In the genomic region with DNA sequence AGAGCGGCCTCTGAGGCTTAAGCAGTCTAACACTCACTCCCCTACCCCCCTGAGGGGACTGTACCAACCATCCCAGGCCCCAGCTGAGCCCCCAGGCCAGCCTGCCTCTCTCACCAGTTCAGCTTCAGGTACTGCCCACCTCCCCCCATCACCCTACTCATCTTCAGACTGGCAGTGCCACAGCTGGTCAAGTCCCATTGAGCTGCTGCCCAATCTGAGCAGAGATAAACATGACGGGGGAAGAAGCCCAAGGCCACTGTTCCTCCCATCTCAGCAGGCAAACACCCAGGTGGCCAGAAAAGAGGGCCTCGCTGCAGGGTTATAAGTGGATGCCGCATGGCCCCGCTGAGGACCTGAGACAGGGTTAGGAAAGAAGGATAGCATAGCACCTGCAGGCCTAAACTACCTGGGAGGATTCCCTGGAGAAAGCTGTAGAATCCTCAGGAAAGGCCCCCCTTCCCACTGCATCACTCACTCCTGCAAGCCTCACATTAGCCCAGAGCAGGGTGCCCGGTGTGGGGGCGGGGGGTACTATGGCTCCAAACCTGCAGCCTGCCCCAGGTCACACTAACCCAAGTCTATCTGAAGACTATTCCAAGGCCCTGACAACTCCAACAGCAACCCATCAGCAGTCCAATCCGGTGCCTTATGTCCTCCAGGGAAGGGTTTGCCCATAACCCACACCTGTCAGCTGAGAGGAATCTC, we compare ENCODE assay signal across 8 cellular contexts. TPM values are rescaled to one million over a fixed set of nuclear protein-coding genes. Genes with fewer than 3 reads are reported as not detected.
DNase-seq lines count a peak whose midpoint lies in the region; ATAC-seq and TF ChIP-seq lines count a peak whose summit lies in the region.

No MANE protein-coding gene starts in this region.

- H3K9me3 Mint-ChIP-seq in MCF 10A (ENCODE audit: unreplicated experiment): no peaks in the 10 kb centered on the region

- intact Hi-C loops in left ventricle myocardium inferior (cut with micrococcal nuclease): loop anchor here (10.0 kb wide), 1 partner anchor 59 kb away; no protein-coding TSS in a partner anchor
- intact Hi-C loops in Right ventricle myocardium superior (cut with DNase I): loop anchor here (10.0 kb wide), 1 partner anchor 59 kb away; no protein-coding TSS in a partner anchor
- intact Hi-C loops in MCF 10A (cut with micrococcal nuclease): loop anchor here (2.0 kb wide), 1 partner anchor 61 kb away; no protein-coding TSS in a partner anchor

- H3K36me3 ChIP-seq in left ventricle myocardium inferior (no peaks in the 10 kb centered on the region), urinary bladder (ENCODE audit: insufficient read depth) (no peaks in the 10 kb centered on the region)

- 85% methylated on average over 8 of the region's 8 CpGs for WGBS in urinary bladder

- TSS peak; percentile 33 for BruUV-seq in MCF 10A (replicated peaks; lab: Mats Ljungman, UMichigan)

- peaks cover 61% of the 10 kb centered on the region for H3K4me1 Mint-ChIP-seq in MCF 10A (ENCODE audit: insufficient read depth, unreplicated experiment)

- CTCF ChIA-PET in MCF 10A (lab: Yijun Ruan, JAX): interaction anchor here (0.5 to 2.2 kb wide), 7 partner anchors 12 to 141 kb away, joined by 3 to 14 read pairs (median 3); no protein-coding TSS in a partner anchor

- peak overlapping the region; percentile 96 for H3K4me3 Mint-ChIP-seq in MCF 10A (ENCODE audit: unreplicated experiment)

- TF ChIP-seq CTCF in left ventricle myocardium inferior (IDR thresholded peaks at IDR 0.05; ENCODE audit: borderline replicate concordance) (no peak), MCF 10A (IDR thresholded peaks at IDR 0.05; ENCODE audit: unreplicated experiment) (no peak)

- peak overlapping the region; percentile 89 for H3K27ac Mint-ChIP-seq in MCF 10A (ENCODE audit: low read depth, unreplicated experiment)

- DNase-seq in left ventricle myocardium inferior: no peak
- no peak for DNase-seq in Right ventricle myocardium superior
- DNase-seq in MCF 10A (ENCODE audit: unreplicated experiment): peak; percentile 56
- peak; percentile 76 for DNase-seq in myocyte (ENCODE audit: low read depth)
- DNase-seq in DMS53 treated with DMSO at 0.1 percent for 48 hours (lab: John Stamatoyannopoulos, UW; ENCODE audit: unreplicated experiment): no peak
- no peak for DNase-seq in NCI-H2081 (lab: John Stamatoyannopoulos, UW)

- POLR2A ChIA-PET in MCF 10A (lab: Yijun Ruan, JAX): interaction anchor here (0.6 to 12.0 kb wide), 26 partner anchors 8 to 1017 kb away, joined by 3 to 242 read pairs (median 9); a partner anchor contains a TSS

- H3K4me1 ChIP-seq in left ventricle myocardium inferior (peaks cover 93% of the 10 kb centered on the region), urinary bladder (ENCODE audit: insufficient read depth) (peaks cover 2% of the 10 kb centered on the region)

- H3K36me3 Mint-ChIP-seq in MCF 10A (ENCODE audit: insufficient read depth, unreplicated experiment): peaks cover 28% of the 10 kb centered on the region

- H3K27me3 Mint-ChIP-seq in MCF 10A (ENCODE audit: insufficient read depth, unreplicated experiment): no peaks in the 10 kb centered on the region

- ATAC-seq in Right ventricle myocardium superior (ENCODE audit: poor library complexity): no peak
- ATAC-seq in GM18909 (IDR thresholded peaks at IDR 0.05; ENCODE audit: poor library complexity, unreplicated experiment): no peak

- no peaks in the 10 kb centered on the region for H3K27me3 ChIP-seq in left ventricle myocardium inferior (ENCODE audit: low read depth)

- peak overlapping the region; percentile 99 for H3K27ac ChIP-seq in left ventricle myocardium inferior (replicated peaks)
- peak overlapping the region; percentile 81 for H3K27ac ChIP-seq in urinary bladder (ENCODE audit: low read depth)

- no peaks in the 10 kb centered on the region for H3K9me3 ChIP-seq in left ventricle myocardium inferior (replicated peaks)

- H3K4me3 ChIP-seq in left ventricle myocardium inferior (peak overlapping the region; percentile 99), urinary bladder (ENCODE audit: low read depth, low read length) (no peak overlapping the region)

RNA-seq across cellular contexts. Expression of a gene that starts 3.6 kb away (rescaled TPM):
- total RNA-seq in left ventricle myocardium inferior (37.1 TPM), Right ventricle myocardium superior (41.0 TPM), MCF 10A (2022) (155 and 184 TPM in 2 replicates), myocyte (36.5 and 39.4 TPM in 2 replicates), urinary bladder (36.4 TPM)
- 118 TPM for polyA plus RNA-seq in myocyte (2012)
- polyA plus RNA-seq in urinary bladder: 57.7 TPM

Comparison
In these comparisons a context has a peak if more than half of its experiments do, and no peak if none do; other contexts are left out.
1. DNase-seq: peak in MCF 10A (single experiment) and myocyte (single experiment); none in left ventricle myocardium inferior (single experiment), Right ventricle myocardium superior (single experiment), DMS53 treated with DMSO at 0.1 percent for 48 hours (single experiment) and NCI-H2081 (0 of 2).